11 cellular contexts compared by ENCODE assay signal in genomic region chrX:154603438-154604430, GRCh38. TPM values are rescaled to one million over a fixed set of nuclear protein-coding genes. Genes with fewer than 3 reads are reported as not detected.
A peak's percentile ranks its signal among the peaks of the same experiment; 100 is the strongest.
DNase-seq lines count a peak whose midpoint lies in the region; ATAC-seq and TF ChIP-seq lines count a peak whose summit lies in the region.
"Had no signal": no experiment of that assay in that cellular context is flagged by ENCODE, and none has a peak within 500 bp of the region (broad histone marks: within the 10 kb centered on the region; RNA-seq: fewer than 3 reads in every experiment).

No MANE protein-coding gene starts in this region.

- intact Hi-C loops in testis (cut with DNase I; ENCODE audit: low total_unique reads), result no loop called here

- 88 to 91% methylated on average over 8 to 13 of the region's 13 CpGs for WGBS in testis, 2 donors

- no peak for TF ChIP-seq CTCF in testis (IDR thresholded peaks at IDR 0.05)

- H3K9me3 ChIP-seq in testis, result no peaks in the 10 kb centered on the region

- H3K36me3 ChIP-seq in testis (ENCODE audit: low read depth, missing control alignments), result no peaks in the 10 kb centered on the region

- ATAC-seq in HG03175 (IDR thresholded peaks at IDR 0.05; ENCODE audit: unreplicated experiment), result no peak
- ATAC-seq: naive thymus-derived CD4-positive, alpha-beta T cell had no signal

- H3K27ac ChIP-seq in testis, result no peak overlapping the region

- no peak for TF ChIP-seq POLR2A in testis (IDR thresholded peaks at IDR 0.05)

- H3K4me1 ChIP-seq in testis, result no peaks in the 10 kb centered on the region

- DNase-seq in DMS53 (lab: John Stamatoyannopoulos, UW) (peak; percentile 67), RKO (ENCODE audit: low spot score) (peak; percentile 73), inferior parietal cortex (ENCODE audit: extremely low spot score) (peak; percentile 1), NCI-H446 (lab: John Stamatoyannopoulos, UW) (no peak), testis (no peak)
- DNase-seq: activated CD4-positive, alpha-beta T cell treated with anti-CD3 and anti-CD28 coated beads for 48 hours; cortex of kidney; naive thymus-derived CD4-positive, alpha-beta T cell; NCI-H1694 treated with DMSO at 0.1 percent for 48 hours had no signal

- H3K4me3 ChIP-seq in testis, result no peak overlapping the region

- no peaks in the 10 kb centered on the region for H3K27me3 ChIP-seq in testis

RNA-seq across cellular contexts. Expression of gene CTAG1B, which starts 15.3 kb away (rescaled TPM):
- total RNA-seq in testis, result 10 to 100 TPM; 18.0 to 20.3 TPM
- polyA plus RNA-seq in testis (ENCODE audit: insufficient read depth, low read depth, low replicate concordance), result 7.1 TPM
- total RNA-seq: H1; naive thymus-derived CD4-positive, alpha-beta T cell had no signal
- polyA plus RNA-seq: H1; naive thymus-derived CD4-positive, alpha-beta T cell had no signal

RNA-seq across cellular contexts. Expression of gene CTAG1A, which starts 18.8 kb away (rescaled TPM):
- total RNA-seq in testis, result 10 to 100 TPM; 14.7 to 18.1 TPM
- polyA plus RNA-seq in testis (ENCODE audit: insufficient read depth, low read depth, low replicate concordance), result 7.1 TPM
- total RNA-seq: H1; naive thymus-derived CD4-positive, alpha-beta T cell had no signal
- polyA plus RNA-seq: H1; naive thymus-derived CD4-positive, alpha-beta T cell had no signal

RNA-seq across cellular contexts. Expression of gene CTAG2, which starts 49.6 kb away (rescaled TPM):
- total RNA-seq in testis, result 10 to 100 TPM; 17.3 to 27.6 TPM
- 8.4 TPM for polyA plus RNA-seq in testis (ENCODE audit: insufficient read depth, low read depth, low replicate concordance)
- total RNA-seq: H1; naive thymus-derived CD4-positive, alpha-beta T cell had no signal
- polyA plus RNA-seq: H1; naive thymus-derived CD4-positive, alpha-beta T cell had no signal

RNA-seq across cellular contexts. Expression of gene IKBKG, which starts 56.3 kb away (rescaled TPM):
- 10 to 100 TPM; 28.1 to 38.7 TPM for total RNA-seq in testis
- 27.9 TPM for polyA plus RNA-seq in testis (ENCODE audit: insufficient read depth, low read depth, low replicate concordance)

RNA-seq across cellular contexts. Expression of gene G6PD, which starts 57.1 kb away (rescaled TPM):
- total RNA-seq in testis, result 100 to 1,000 TPM; 263 to 419 TPM
- 206 TPM for polyA plus RNA-seq in testis (ENCODE audit: insufficient read depth, low read depth, low replicate concordance)

Comparison
In these comparisons a context has a peak if more than half of its experiments do, and no peak if none do; other contexts are left out.
1. DNase-seq: peak in DMS53 (single experiment), RKO (single experiment) and inferior parietal cortex (single experiment); none in NCI-H446 (0 of 2) and testis (single experiment).